Comparison of ENCODE assay signal across 18 cellular contexts in genomic region chr17:19305761-19306159, GRCh38. TPM values are rescaled to one million over a fixed set of nuclear protein-coding genes. Genes with fewer than 3 reads are reported as not detected.
A peak's percentile ranks its signal among the peaks of the same experiment; 100 is the strongest.
DNase-seq lines count a peak whose midpoint lies in the region; ATAC-seq, FAIRE-seq and TF ChIP-seq lines count a peak whose summit lies in the region.
"Had no signal": no experiment of that assay in that cellular context is flagged by ENCODE, and none has a peak within 500 bp of the region (broad histone marks: within the 10 kb centered on the region; RNA-seq: fewer than 3 reads in every experiment).

No MANE protein-coding gene starts in this region.

- no peak overlapping the region for H3K9ac ChIP-seq in HepG2 (ENCODE audit: insufficient read depth, low read depth, low read length)
- H3K9ac ChIP-seq in endothelial cell of umbilical vein (replicated peaks; ENCODE audit: extremely low read depth, insufficient read depth, low read length), result no peak overlapping the region

- in situ Hi-C loops in HepG2 (cut with HindIII; ENCODE audit: extremely low pct_ligation_motif_present, low pct_unique_long_range_greater_than_20kb), result no loop called here

- WGBS in HepG2 (ENCODE audit: low lambda C conversion rate), result 72% methylated on average over 5 of the region's 5 CpGs
- 91% methylated on average over 5 of the region's 5 CpGs for WGBS in right lobe of liver (ENCODE audit: insufficient coverage, low coverage, low lambda C conversion rate, missing lambda C conversion rate)

- H3K4me1 Mint-ChIP-seq in T-helper 17 cell, result peaks cover 23% of the 10 kb centered on the region

- TF ChIP-seq POLR2A in HepG2 (IDR thresholded peaks at IDR 0.05; ENCODE audit: insufficient read depth in 1 of 2, low read depth in 2 of 2, low read length in 2 of 2) (no peak), right lobe of liver (IDR thresholded peaks at IDR 0.05) (no peak), endothelial cell of umbilical vein (IDR thresholded peaks at IDR 0.05; ENCODE audit: low read depth, low read length) (no peak)

- H3K36me3 ChIP-seq in HepG2 (replicated peaks in 1 of 2; ENCODE audit: control insufficient read depth in 1 of 2, insufficient read depth in 2 of 2, low read length in 2 of 2), result peaks cover 0 to 5% of the 10 kb centered on the region in 2 experiments; a peak in 1 of 5 replicates
- H3K36me3 ChIP-seq in right lobe of liver, result no peaks in the 10 kb centered on the region
- peaks cover 4 to 5% of the 10 kb centered on the region in 2 experiments for H3K36me3 ChIP-seq in endothelial cell of umbilical vein (ENCODE audit: control insufficient read depth in 2 of 2, extremely low read depth in 1 of 2, insufficient read depth in 2 of 2, low read length in 2 of 2)

- H4K20me1 ChIP-seq in HepG2 (ENCODE audit: insufficient read depth, low read length) (no peaks in the 10 kb centered on the region), endothelial cell of umbilical vein (replicated peaks; ENCODE audit: control insufficient read depth, extremely low read depth, insufficient read depth, low read length) (no peaks in the 10 kb centered on the region)

- no peaks in the 10 kb centered on the region for H3K27me3 ChIP-seq in HepG2 (ENCODE audit: control insufficient read depth in 1 of 2, insufficient read depth in 2 of 2, low read length in 2 of 2)
- H3K27me3 ChIP-seq in right lobe of liver, result no peaks in the 10 kb centered on the region
- no peaks in the 10 kb centered on the region for H3K27me3 ChIP-seq in endothelial cell of umbilical vein (ENCODE audit: control insufficient read depth in 2 of 2, insufficient read depth in 2 of 2, low read length in 2 of 2)

- no peak for ATAC-seq in HepG2
- ATAC-seq in right lobe of liver, result no peak
- no peak for ATAC-seq in T-helper 17 cell
- ATAC-seq in GM18502 (IDR thresholded peaks at IDR 0.05; ENCODE audit: poor library complexity, unreplicated experiment), result no peak
- no peak for ATAC-seq in HG02840 (IDR thresholded peaks at IDR 0.05; ENCODE audit: low FRiP score, unreplicated experiment)
- ATAC-seq: PC-3 had no signal

- intact Hi-C loops in HepG2 (cut with micrococcal nuclease; ENCODE audit: unreplicated experiment), result no loop called here
- intact Hi-C loops in right lobe of liver (cut with DNase I), result no loop called here
- intact Hi-C loops in endothelial cell of umbilical vein (cut with micrococcal nuclease), result no loop called here

- no peak overlapping the region for H2AFZ ChIP-seq in HepG2 (ENCODE audit: low read length)
- no peak overlapping the region for H2AFZ ChIP-seq in endothelial cell of umbilical vein (ENCODE audit: low read depth, low read length)

- H3K27ac ChIP-seq in HepG2 (ENCODE audit: extremely low read length, insufficient read depth, low read length) (peak overlapping the region; percentile 23), right lobe of liver (no peak overlapping the region), endothelial cell of umbilical vein (ENCODE audit: insufficient read depth, low read depth, low read length) (no peak overlapping the region)
- H3K27ac ChIP-seq: SK-N-MC had no signal

- dilution Hi-C loops in endothelial cell of umbilical vein (cut with MboI; ENCODE audit: extremely low pct_ligation_motif_present, low sequenced_read_pairs), result no loop called here

- no peaks in the 10 kb centered on the region for H3K79me2 ChIP-seq in HepG2 (ENCODE audit: insufficient read depth, low read length)
- peaks cover 11% of the 10 kb centered on the region for H3K79me2 ChIP-seq in endothelial cell of umbilical vein (ENCODE audit: control insufficient read depth, insufficient read depth, low read length)

- H3K4me1 ChIP-seq in HepG2 (ENCODE audit: insufficient read depth, low read length) (peaks cover 36% of the 10 kb centered on the region), right lobe of liver (peaks cover 0 to 14% (median 0%) of the 10 kb centered on the region in 4 donors), endothelial cell of umbilical vein (ENCODE audit: control insufficient read depth, extremely low read depth, insufficient read depth, low read length) (peaks cover 24% of the 10 kb centered on the region)

- no peak for TF ChIP-seq RAD21 in HepG2 (CRISPR knock-in tag; IDR thresholded peaks at IDR 0.05)

- no peak for TF ChIP-seq EP300 in HepG2 (IDR thresholded peaks at IDR 0.05; ENCODE audit: low read depth in 2 of 2, low read length in 2 of 2)
- TF ChIP-seq EP300 in HepG2 (CRISPR knock-in tag; IDR thresholded peaks at IDR 0.05; ENCODE audit: borderline replicate concordance), result no peak

- peak overlapping the region; percentile 41 for H3K4me2 ChIP-seq in HepG2 (ENCODE audit: low read depth, low read length)
- no peak overlapping the region for H3K4me2 ChIP-seq in endothelial cell of umbilical vein (ENCODE audit: insufficient read depth, low read length)

- DNase-seq in HepG2 (ENCODE audit: low spot score), result no peak
- no peak for DNase-seq in right lobe of liver
- no peak for DNase-seq in T-helper 17 cell
- DNase-seq in endothelial cell of umbilical vein (ENCODE audit: low read depth, low spot score), result no peak
- no peak for DNase-seq in NCI-H187 (lab: John Stamatoyannopoulos, UW)
- DNase-seq in DMS 273 treated with DMSO at 0.1 percent for 48 hours (lab: John Stamatoyannopoulos, UW), result no peak
- DNase-seq: activated T-cell treated with anti-CD3 and anti-CD28 coated beads for 4 hours, HFFc6, left ventricle myocardium superior, NCI-H524 treated with DMSO at 0.1 percent for 48 hours, PC-3 had no signal

- FAIRE-seq in HepG2 (lab: Jason Lieb, UNC) (no peak), endothelial cell of umbilical vein (lab: Jason Lieb, UNC) (no peak)
- FAIRE-seq: TTC549 had no signal

- H3K4me3 ChIP-seq in HepG2 (replicated peaks in 1 of 3; ENCODE audit: insufficient read depth in 1 of 3, low read depth in 2 of 3, low read length in 3 of 3) (no peak overlapping the region), right lobe of liver (no peak overlapping the region), endothelial cell of umbilical vein (replicated peaks in 1 of 3; ENCODE audit: insufficient read depth in 1 of 3, low read depth in 1 of 3, low read length in 3 of 3) (no peak overlapping the region)
- H3K4me3 ChIP-seq: SK-N-MC had no signal

- CTCF ChIA-PET in HepG2 (lab: Yijun Ruan, JAX; ENCODE audit: low intra/inter-chr PET ratio, low total read pairs) (no interaction called here), endothelial cell of umbilical vein (lab: Charles Lee) (interaction anchor here (0.6 to 0.9 kb wide), 3 partner anchors 11 to 244 kb away, joined by 3 read pairs; partner anchors contain the start of gene B9D1)

- peaks cover 30% of the 10 kb centered on the region for H3K27me3 Mint-ChIP-seq in T-helper 17 cell

- peak overlapping the region; percentile 79 for H3K27ac Mint-ChIP-seq in T-helper 17 cell
- H3K27ac Mint-ChIP-seq: HFFc6; stimulated activated naive CD8-positive, alpha-beta T cell treated with anti-CD3 and anti-CD28 coated beads, Interleukin-15, Interleukin-2, amounts not matched to agents 100 ng/mL and 50 ng/mL, for 24 hours had no signal

- H3K4me3 Mint-ChIP-seq in T-helper 17 cell, result no peak overlapping the region
- H3K4me3 Mint-ChIP-seq: activated CD4-positive, alpha-beta T cell treated with anti-CD3 and anti-CD28 coated beads, Interleukin-2, amount 10 ng/mL, durations not matched to agents 7 days and 5 days; activated naive CD4-positive, alpha-beta T cell treated with anti-CD3 and anti-CD28 coated beads, Interleukin-2, amount 50 U/mL, for 24 hours; HFFc6; stimulated activated naive CD8-positive, alpha-beta T cell treated with anti-CD3 and anti-CD28 coated beads, Interleukin-15, Interleukin-2, amounts not matched to agents 100 ng/mL and 50 ng/mL, for 24 hours had no signal

- H3K9me1 ChIP-seq in endothelial cell of umbilical vein (replicated peaks; ENCODE audit: control insufficient read depth, extremely low read depth, insufficient read depth, low read length), result no peaks in the 10 kb centered on the region

- no peaks in the 10 kb centered on the region for H3K9me3 ChIP-seq in HepG2 (ENCODE audit: low read length)
- no peaks in the 10 kb centered on the region for H3K9me3 ChIP-seq in right lobe of liver
- no peaks in the 10 kb centered on the region for H3K9me3 ChIP-seq in T-helper 17 cell (ENCODE audit: control insufficient read depth, low read length, poor library complexity, severe bottlenecking)
- no peaks in the 10 kb centered on the region for H3K9me3 ChIP-seq in endothelial cell of umbilical vein (replicated peaks; ENCODE audit: control insufficient read depth, insufficient read depth, low read length)

- no peaks in the 10 kb centered on the region for H3K36me3 Mint-ChIP-seq in T-helper 17 cell (ENCODE audit: low read depth)
- H3K36me3 Mint-ChIP-seq: activated naive CD4-positive, alpha-beta T cell treated with anti-CD3 and anti-CD28 coated beads, Interleukin-2, amount 50 U/mL, for 24 hours had no signal

- TF ChIP-seq CTCF in HepG2 (CRISPR knock-in tag; IDR thresholded peaks at IDR 0.05), result no peak
- no peak for TF ChIP-seq CTCF in right lobe of liver (IDR thresholded peaks at IDR 0.05)
- TF ChIP-seq CTCF in endothelial cell of umbilical vein (IDR thresholded peaks at IDR 0.05; ENCODE audit: extremely low read depth in 1 of 2, insufficient read depth in 1 of 2, low read depth in 1 of 2, low read length in 2 of 2), result no peak

- POLR2A ChIA-PET in HepG2 (lab: Yijun Ruan, JAX), result interaction anchor here (1.1 to 1.8 kb wide), 2 partner anchors 10 to 32 kb away, joined by 3 to 11 read pairs; no protein-coding TSS in a partner anchor
- POLR2A ChIA-PET in endothelial cell of umbilical vein (lab: Charles Lee), result no interaction called here

- BruUV-seq in HepG2 (replicated peaks; lab: Mats Ljungman, UMichigan), result TSS peak; percentile 95
- BruUV-seq in endothelial cell of umbilical vein (replicated peaks; lab: Mats Ljungman, UMichigan), result no TSS peak

RNA-seq across cellular contexts. Expression of gene B9D1, which starts 56.8 kb away (rescaled TPM):
- total RNA-seq in HepG2 (2016; rRNA removed; fragmentation: Illumina TruSeq; extraction: Trizol), result 26.2 and 27.7 TPM in 2 replicates
- total RNA-seq in HepG2 (2016; cell fraction: cytosol; rRNA removed; fragmentation: Illumina TruSeq; extraction: Trizol; ENCODE audit: low read depth), result 7.2 and 9.1 TPM in 2 replicates
- 28.5 TPM in 2 replicates for total RNA-seq in HepG2 (2016; cell fraction: insoluble cytoplasmic fraction; rRNA removed; fragmentation: Illumina TruSeq; extraction: Trizol)
- 9.6 and 12.5 TPM in 2 replicates for total RNA-seq in HepG2 (2016; cell fraction: membrane; rRNA removed; fragmentation: Illumina TruSeq; extraction: Trizol)
- total RNA-seq in HepG2 (2016; cell fraction: nucleus; rRNA removed; fragmentation: Illumina TruSeq; extraction: Trizol), result 16.8 and 19.2 TPM in 2 replicates
- polyA plus RNA-seq in HepG2 (2011; rRNA removed), result 28.7 and 31.1 TPM in 2 replicates
- 19.7 and 34.3 TPM in 2 replicates for polyA plus RNA-seq in HepG2 (2011; cell fraction: cytosol; rRNA removed)
- 46.3 and 48.7 TPM in 2 replicates for polyA plus RNA-seq in HepG2 (2011; cell fraction: nucleus; rRNA removed)
- polyA plus RNA-seq in HepG2 (2012), result 11.8 and 12.8 TPM in 2 replicates
- polyA plus RNA-seq in HepG2 (2016; cell fraction: cytosol; fragmentation: Illumina TruSeq; extraction: Trizol; ENCODE audit: low read depth), result 6.7 and 10.3 TPM in 2 replicates
- 27.9 and 32.0 TPM in 2 replicates for polyA plus RNA-seq in HepG2 (2016; cell fraction: insoluble cytoplasmic fraction; fragmentation: Illumina TruSeq; extraction: Trizol; ENCODE audit: low read depth)
- polyA plus RNA-seq in HepG2 (2016; cell fraction: membrane; fragmentation: Illumina TruSeq; extraction: Trizol; ENCODE audit: low read depth), result 6.2 and 7.2 TPM in 2 replicates
- 31.9 and 36.2 TPM in 2 replicates for polyA plus RNA-seq in HepG2 (2016; cell fraction: nucleus; fragmentation: Illumina TruSeq; extraction: Trizol; ENCODE audit: insufficient read depth, low read depth)
- polyA minus RNA-seq in HepG2 (2011; rRNA and poly(A)+ RNA removed; ENCODE audit: low replicate concordance), result 24.4 and 68.8 TPM in 2 replicates
- 7.4 and 11.4 TPM in 2 replicates for polyA minus RNA-seq in HepG2 (2011; cell fraction: cytosol; rRNA and poly(A)+ RNA removed)
- 19.1 and 22.0 TPM in 2 replicates for polyA minus RNA-seq in HepG2 (2011; cell fraction: nucleus; rRNA and poly(A)+ RNA removed)
- total RNA-seq in right lobe of liver, result 10 to 100 TPM in 2 of 6 experiments, 1 to 10 TPM in 4; 2.3 to 27.9 (median 5.7) TPM
- 1 to 10 TPM in 1 of 2 donors, under 1 TPM in 1; 0.37 to 1.2 TPM for total RNA-seq in T-helper 17 cell
- 17.9 and 20.5 TPM in 2 replicates for total RNA-seq in endothelial cell of umbilical vein
- 55.8 and 66.0 TPM in 2 replicates for polyA plus RNA-seq in endothelial cell of umbilical vein
- 61.3 TPM in 2 replicates for polyA plus RNA-seq in endothelial cell of umbilical vein (2011; cell fraction: cytosol; rRNA removed)
- polyA plus RNA-seq in endothelial cell of umbilical vein (2011; cell fraction: nucleus; rRNA removed), result 32.8 and 53.9 TPM in 2 replicates
- polyA plus RNA-seq in endothelial cell of umbilical vein (2012), result 21.0 and 27.2 TPM in 2 replicates
- polyA minus RNA-seq in endothelial cell of umbilical vein, result 40.3 and 46.5 TPM in 2 replicates
- polyA minus RNA-seq in endothelial cell of umbilical vein (2011; cell fraction: cytosol; rRNA and poly(A)+ RNA removed), result 20.5 TPM
- 13.0 and 17.7 TPM in 2 replicates for polyA minus RNA-seq in endothelial cell of umbilical vein (2011; cell fraction: nucleus; rRNA and poly(A)+ RNA removed)
